In genomic region chr12:3036901-3037600, GRCh38 we compare ENCODE assay signal across 19 cellular contexts. TPM values are rescaled to one million over a fixed set of nuclear protein-coding genes. Genes with fewer than 3 reads are reported as not detected.
A peak's percentile ranks its signal among the peaks of the same experiment; 100 is the strongest.
DNase-seq lines count a peak whose midpoint lies in the region; ATAC-seq and TF ChIP-seq lines count a peak whose summit lies in the region.
"Had no signal": no experiment of that assay in that cellular context is flagged by ENCODE, and none has a peak within 500 bp of the region (broad histone marks: within the 10 kb centered on the region; RNA-seq: fewer than 3 reads in every experiment).

No MANE protein-coding gene starts in this region.

- H3K27ac ChIP-seq in neuronal stem cell (replicated peaks; ENCODE audit: low read length) (peak overlapping the region; percentile 11), foreskin keratinocyte (no peak overlapping the region)
- H3K27ac ChIP-seq: A549 had no signal

- intact Hi-C loops in Caco-2 (cut with micrococcal nuclease; ENCODE audit: unreplicated experiment), result no loop called here

- no peak overlapping the region for H3K23ac ChIP-seq in neuronal stem cell (ENCODE audit: low read depth, low read length, poor library complexity)

- H3K18ac ChIP-seq in neuronal stem cell (ENCODE audit: low read length), result no peak overlapping the region

- ATAC-seq in T-helper 17 cell (no peak), GM19395 (IDR thresholded peaks at IDR 0.05; ENCODE audit: unreplicated experiment) (no peak), foreskin keratinocyte (no peak)
- ATAC-seq: HCT116 had no signal

- no peak overlapping the region for H3K9ac ChIP-seq in neuronal stem cell (ENCODE audit: low read depth, low read length, poor library complexity)

- H2AFZ ChIP-seq in neuronal stem cell (ENCODE audit: low read length), result no peak overlapping the region

- CTCF ChIA-PET in Caco-2 (lab: Charles Lee), result interaction anchor here (0.7 kb wide), 1 partner anchor 180 kb away, joined by 3 read pairs; no protein-coding TSS in a partner anchor

- H3K36me3 ChIP-seq in Caco-2 (ENCODE audit: control insufficient read depth, insufficient read depth, low read length), result peaks cover 1% of the 10 kb centered on the region
- H3K36me3 ChIP-seq in neuronal stem cell (replicated peaks in 1 of 2; ENCODE audit: control insufficient read depth in 2 of 2, insufficient read depth in 2 of 2, low read length in 2 of 2), result peaks cover 29 to 36% of the 10 kb centered on the region in 2 donors

- H2BK15ac ChIP-seq in neuronal stem cell (ENCODE audit: low read length), result no peak overlapping the region

- H3K4me1 ChIP-seq in Caco-2, result no peaks in the 10 kb centered on the region
- peaks cover 18 to 25% of the 10 kb centered on the region in 2 donors for H3K4me1 ChIP-seq in neuronal stem cell (ENCODE audit: control insufficient read depth in 2 of 2, insufficient read depth in 1 of 2, low read depth in 1 of 2, low read length in 2 of 2)
- no peaks in the 10 kb centered on the region for H3K4me1 ChIP-seq in foreskin keratinocyte
- H3K4me1 ChIP-seq: A549 had no signal

- H4K91ac ChIP-seq in neuronal stem cell (ENCODE audit: low read depth, low read length, poor library complexity), result no peak overlapping the region

- no peak for TF ChIP-seq CTCF in Caco-2 (IDR thresholded peaks at IDR 0.05; ENCODE audit: insufficient read depth in 1 of 2, low read depth in 1 of 2, low read length in 1 of 2, severe bottlenecking in 1 of 2, unreplicated experiment in 1 of 2)
- no peak for TF ChIP-seq CTCF in foreskin keratinocyte (conservative IDR thresholded peaks at IDR 0.05)

- H3K27me3 Mint-ChIP-seq in Caco-2 (ENCODE audit: insufficient read depth, unreplicated experiment), result no peaks in the 10 kb centered on the region
- H3K27me3 Mint-ChIP-seq in T-helper 17 cell, result peaks cover 30% of the 10 kb centered on the region
- peaks cover 14% of the 10 kb centered on the region for H3K27me3 Mint-ChIP-seq in activated T-cell treated with anti-CD3 and anti-CD28 coated beads, Interleukin-2, amount 50 U/mL, for 24 hours

- no peak overlapping the region for H2BK120ac ChIP-seq in neuronal stem cell (ENCODE audit: low read depth, low read length)

- no peak overlapping the region for H3K4me2 ChIP-seq in neuronal stem cell (ENCODE audit: insufficient read depth, low read length, poor library complexity, severe bottlenecking)
- H3K4me2 ChIP-seq: A549 had no signal

- no peaks in the 10 kb centered on the region for H3K9me3 Mint-ChIP-seq in Caco-2 (ENCODE audit: unreplicated experiment)
- H3K9me3 Mint-ChIP-seq in activated T-cell treated with anti-CD3 and anti-CD28 coated beads, Interleukin-2, amount 50 U/mL, for 24 hours, result no peaks in the 10 kb centered on the region
- H3K9me3 Mint-ChIP-seq: CD4-positive, alpha-beta T cell had no signal

- H3K79me1 ChIP-seq in neuronal stem cell (ENCODE audit: low read depth, low read length), result no peaks in the 10 kb centered on the region

- H3K14ac ChIP-seq in neuronal stem cell (ENCODE audit: low read length), result no peak overlapping the region

- no peak overlapping the region for H2AK5ac ChIP-seq in neuronal stem cell (ENCODE audit: low read depth, low read length)

- POLR2A ChIA-PET in Caco-2 (lab: Charles Lee), result no interaction called here

- H3K27me3 ChIP-seq in Caco-2 (replicated peaks; ENCODE audit: control insufficient read depth, insufficient read depth, low read length) (no peaks in the 10 kb centered on the region), neuronal stem cell (ENCODE audit: control insufficient read depth in 3 of 3, insufficient read depth in 3 of 3, low read depth in 1 of 3, low read length in 3 of 3) (no peaks in the 10 kb centered on the region), foreskin keratinocyte (no peaks in the 10 kb centered on the region)

- WGBS in neuronal stem cell (ENCODE audit: extremely low coverage in 2 of 2, insufficient read length in 2 of 2, insufficient replicate concordance in 1 of 2), 2 donors, result no CpG with 5 or more reads among the region's 12 CpGs

- H3K4me3 Mint-ChIP-seq in Caco-2 (ENCODE audit: unreplicated experiment) (no peak overlapping the region), T-helper 17 cell (no peak overlapping the region)
- no peak overlapping the region for H3K4me3 Mint-ChIP-seq in activated T-cell treated with anti-CD3 and anti-CD28 coated beads, Interleukin-2, amount 50 U/mL, for 24 hours
- H3K4me3 Mint-ChIP-seq: CD4-positive, alpha-beta T cell had no signal

- H3K36me3 Mint-ChIP-seq in Caco-2 (ENCODE audit: insufficient read depth, unreplicated experiment), result peaks cover 90% of the 10 kb centered on the region
- H3K36me3 Mint-ChIP-seq in T-helper 17 cell (ENCODE audit: low read depth), result no peaks in the 10 kb centered on the region
- no peaks in the 10 kb centered on the region for H3K36me3 Mint-ChIP-seq in activated T-cell treated with anti-CD3 and anti-CD28 coated beads, Interleukin-2, amount 50 U/mL, for 24 hours (ENCODE audit: low read depth)

- H3K4me3 ChIP-seq in Caco-2 (ENCODE audit: low read depth, low read length), result no peak overlapping the region
- H3K4me3 ChIP-seq in neuronal stem cell (ENCODE audit: low read length in 2 of 2), result no peak overlapping the region
- H3K4me3 ChIP-seq: A549, K562 had no signal

- H2BK5ac ChIP-seq in neuronal stem cell (ENCODE audit: low read length), result no peak overlapping the region

- H3K9me3 ChIP-seq in Caco-2 (no peaks in the 10 kb centered on the region), T-helper 17 cell (ENCODE audit: control insufficient read depth, low read length, poor library complexity, severe bottlenecking) (no peaks in the 10 kb centered on the region), neuronal stem cell (replicated peaks in 1 of 2; ENCODE audit: control insufficient read depth in 2 of 2, insufficient read depth in 1 of 2, low read depth in 1 of 2, low read length in 2 of 2) (no peaks in the 10 kb centered on the region)
- H3K9me3 ChIP-seq: A549 had no signal

- BruUV-seq in Caco-2 (replicated peaks; lab: Mats Ljungman, UMichigan), result no TSS peak

- no peak overlapping the region for H3K4ac ChIP-seq in neuronal stem cell (ENCODE audit: low read length)

- DNase-seq in Caco-2 (no peak), T-helper 17 cell (no peak), globus pallidus (ENCODE audit: low spot score) (peak; percentile 39), neuronal stem cell (ENCODE audit: low spot score) (no peak), foreskin keratinocyte (no peak), NCI-H1436 (lab: John Stamatoyannopoulos, UW) (no peak)
- DNase-seq in activated T-cell treated with anti-CD3 and anti-CD28 coated beads, Interleukin-2, amount 50 U/mL, for 24 hours, result no peak
- DNase-seq: CD4-positive, alpha-beta T cell; DND-41; GDM1; NCI-H146; NCI-H2081 treated with DMSO at 0.1 percent for 48 hours; NCI-H2227 treated with DMSO at 0.1 percent for 48 hours; NCI-H526; RPMI8226 had no signal

- no peak overlapping the region for H2BK12ac ChIP-seq in neuronal stem cell (ENCODE audit: low read length)

- H3K27ac Mint-ChIP-seq in Caco-2 (ENCODE audit: unreplicated experiment), result peak overlapping the region; percentile 12
- peak overlapping the region; percentile 82 for H3K27ac Mint-ChIP-seq in T-helper 17 cell
- H3K27ac Mint-ChIP-seq in activated T-cell treated with anti-CD3 and anti-CD28 coated beads, Interleukin-2, amount 50 U/mL, for 24 hours, result no peak overlapping the region
- H3K27ac Mint-ChIP-seq: CD4-positive, alpha-beta T cell had no signal

- H4K8ac ChIP-seq in neuronal stem cell (ENCODE audit: low read depth, low read length), result no peak overlapping the region

- H3K4me1 Mint-ChIP-seq in Caco-2 (ENCODE audit: low read depth, unreplicated experiment) (no peaks in the 10 kb centered on the region), T-helper 17 cell (no peaks in the 10 kb centered on the region)
- H3K4me1 Mint-ChIP-seq in activated T-cell treated with anti-CD3 and anti-CD28 coated beads, Interleukin-2, amount 50 U/mL, for 24 hours (ENCODE audit: low read depth), result no peaks in the 10 kb centered on the region

RNA-seq across cellular contexts. Expression of gene TSPAN9, which starts 40.1 kb away (rescaled TPM):
- total RNA-seq in Caco-2 (2022), result 45.5 and 49.1 TPM in 2 replicates
- 10 to 100 TPM in 1 of 2 donors, 1 to 10 TPM in 1; 1.4 to 24.2 TPM for total RNA-seq in T-helper 17 cell
- polyA plus RNA-seq in neuronal stem cell (2013, experiment 1 of 2), result 12.5 TPM
- polyA plus RNA-seq in neuronal stem cell (2013, experiment 2 of 2), result 12.5 TPM
- 17.9 and 19.2 TPM in 2 replicates for total RNA-seq in foreskin keratinocyte
- polyA plus RNA-seq in foreskin keratinocyte, result 16.2 and 19.0 TPM in 2 replicates
